20 cellular contexts compared by ENCODE assay signal in genomic region chr16:16108759-16109158, GRCh38.
"Had no signal": no experiment of that assay in that cellular context is flagged by ENCODE, and none has a peak within 500 bp of the region (broad histone marks: within the 10 kb centered on the region; RNA-seq: fewer than 3 reads in every experiment).

No MANE protein-coding gene starts in this region.

- FAIRE-seq: colon had no signal

- H3K27ac Mint-ChIP-seq: activated CD4-positive, alpha-beta memory T cell treated with anti-CD3 and anti-CD28 coated beads for 36 hours; stimulated activated naive CD8-positive, alpha-beta T cell treated with anti-CD3 and anti-CD28 coated beads, Interleukin-15, Interleukin-2, amounts not matched to agents 100 ng/mL and 50 ng/mL, for 24 hours; T-helper 2 cell treated with Interferon-gamma antibody and Interleukin-4, amounts not matched to agents 5 μg/mL and 100 μg/mL, for 36 hours had no signal

- DNase-seq: activated CD4-positive, alpha-beta memory T cell treated with anti-CD3 and anti-CD28 coated beads for 36 hours; activated CD4-positive, CD25-positive, alpha-beta regulatory T cell treated with anti-CD3 and anti-CD28 coated beads, Interleukin-2, amount 50 U/mL, for 72 hours; activated gamma-delta T cell treated with Interleukin-2 at 50 U/mL for 16 hours; activated T-cell treated with anti-CD3 and anti-CD28 coated beads, Interleukin-2, amount 50 U/mL, for 4 hours; effector CD4-positive, alpha-beta T cell; left colon; mammary epithelial cell; mucosa of descending colon; naive thymus-derived CD8-positive, alpha-beta T cell; nucleus accumbens; psoas muscle; stimulated activated CD4-positive, alpha-beta T cell treated with anti-CD3 and anti-CD28 coated beads, Interleukin-2, amount 100 ng/mL, for 24 hours; SW 1271 had no signal

- H3K4me3 Mint-ChIP-seq: activated CD4-positive, alpha-beta memory T cell treated with anti-CD3 and anti-CD28 coated beads for 36 hours; activated T-cell treated with anti-CD3 and anti-CD28 coated beads, Interleukin-2, amount 50 U/mL, for 4 hours; stimulated activated naive CD8-positive, alpha-beta T cell treated with anti-CD3 and anti-CD28 coated beads, Interleukin-15, Interleukin-2, amounts not matched to agents 100 ng/mL and 50 ng/mL, for 24 hours; T-helper 2 cell treated with Interferon-gamma antibody and Interleukin-4, amounts not matched to agents 5 μg/mL and 100 μg/mL, for 36 hours had no signal

- H3K9me3 ChIP-seq: ascending aorta, mucosa of descending colon, psoas muscle had no signal

- ATAC-seq: activated T-cell treated with anti-CD3 and anti-CD28 coated beads, Interleukin-2, amount 50 U/mL, for 4 hours; left colon; mucosa of descending colon; naive thymus-derived CD8-positive, alpha-beta T cell; psoas muscle; sciatic nerve had no signal

- H3K4me3 ChIP-seq: ascending aorta, cardiac muscle cell, hepatocyte, mucosa of descending colon, psoas muscle had no signal

- H3K4me1 Mint-ChIP-seq: naive thymus-derived CD8-positive, alpha-beta T cell had no signal

- H3K27me3 ChIP-seq: ascending aorta, cardiac muscle cell, hepatocyte had no signal

- H3K4me1 ChIP-seq: ascending aorta, psoas muscle had no signal

- H3K9me3 Mint-ChIP-seq: activated CD4-positive, alpha-beta memory T cell treated with anti-CD3 and anti-CD28 coated beads for 36 hours; activated T-cell treated with anti-CD3 and anti-CD28 coated beads, Interleukin-2, amount 50 U/mL, for 4 hours; naive thymus-derived CD8-positive, alpha-beta T cell; stimulated activated naive CD8-positive, alpha-beta T cell treated with anti-CD3 and anti-CD28 coated beads, Interleukin-15, Interleukin-2, amounts not matched to agents 100 ng/mL and 50 ng/mL, for 24 hours; T-helper 2 cell treated with Interferon-gamma antibody and Interleukin-4, amounts not matched to agents 5 μg/mL and 100 μg/mL, for 36 hours had no signal

- H3K27me3 Mint-ChIP-seq: activated CD4-positive, alpha-beta memory T cell treated with anti-CD3 and anti-CD28 coated beads for 36 hours; naive thymus-derived CD8-positive, alpha-beta T cell; stimulated activated naive CD8-positive, alpha-beta T cell treated with anti-CD3 and anti-CD28 coated beads, Interleukin-15, Interleukin-2, amounts not matched to agents 100 ng/mL and 50 ng/mL, for 24 hours had no signal

- H3K27ac ChIP-seq: ascending aorta, cardiac muscle cell, hepatocyte, psoas muscle had no signal
